ENCODE assay signal across 8 cellular contexts in genomic region chr5:54517512-54518145, GRCh38. TPM values are rescaled to one million over a fixed set of nuclear protein-coding genes. Genes with fewer than 3 reads are reported as not detected.
DNase-seq lines count a peak whose midpoint lies in the region; TF ChIP-seq lines count a peak whose summit lies in the region.

Gene SNX18, plus strand, starts transcription at chr5:54517759. Its CDS starts 194 bp downstream, at chr5:54517953.

- peaks cover 6% of the 10 kb centered on the region for H3K27me3 Mint-ChIP-seq in neural progenitor cell (ENCODE audit: insufficient read depth, low read depth)

- TF ChIP-seq CTCF in LNCaP clone FGC (IDR thresholded peaks at IDR 0.05; ENCODE audit: control insufficient read depth, extremely low read depth, insufficient read depth): peak; percentile 93
- peak; percentile 93 for TF ChIP-seq CTCF in fibroblast of villous mesenchyme (IDR thresholded peaks at IDR 0.05; ENCODE audit: insufficient read depth, low read depth, low read length)
- peak; percentile 98 for TF ChIP-seq CTCF in neural progenitor cell (IDR thresholded peaks at IDR 0.05)

- H3K9me3 Mint-ChIP-seq in neural progenitor cell: peaks cover 3% of the 10 kb centered on the region

- H3K27ac Mint-ChIP-seq in neural progenitor cell: peak within 1 kb of the TSS; percentile 65

- H3K9me3 ChIP-seq in neural progenitor cell (ENCODE audit: low read depth) (no peaks in the 10 kb centered on the region), stomach smooth muscle (ENCODE audit: control insufficient read depth in 2 of 2, low read length in 2 of 2) (no peaks in the 10 kb centered on the region)

- H4K20me1 ChIP-seq in neural progenitor cell (ENCODE audit: low read depth): peaks cover 28% of the 10 kb centered on the region

- H3K4me3 ChIP-seq in LNCaP clone FGC (ENCODE audit: low read depth, low read length) (peak within 1 kb of the TSS; percentile 61), fibroblast of villous mesenchyme (ENCODE audit: low read depth, low read length) (peak within 1 kb of the TSS; percentile 82), neural progenitor cell (peak within 1 kb of the TSS; percentile 88), stomach smooth muscle (ENCODE audit: low read length in 2 of 2) (peak within 1 kb of the TSS; percentile 62 to 83)

- H3K36me3 ChIP-seq in neural progenitor cell (no peaks in the 10 kb centered on the region), stomach smooth muscle (ENCODE audit: control insufficient read depth in 2 of 2, insufficient read depth in 2 of 2, low read length in 2 of 2) (peaks cover 0 to 3% of the 10 kb centered on the region in 2 donors)

- peak within 1 kb of the TSS; percentile 87 for H3K4me3 Mint-ChIP-seq in neural progenitor cell

- peaks cover 11% of the 10 kb centered on the region for H3F3A ChIP-seq in neural progenitor cell (ENCODE audit: low read depth)

- H3K27me3 ChIP-seq in neural progenitor cell: peaks cover 9% of the 10 kb centered on the region
- H3K27me3 ChIP-seq in stomach smooth muscle (ENCODE audit: control insufficient read depth in 1 of 2, insufficient read depth in 2 of 2, low read length in 2 of 2): no peaks in the 10 kb centered on the region

- peaks cover 16% of the 10 kb centered on the region for H3K36me3 Mint-ChIP-seq in neural progenitor cell

- H3K4me1 Mint-ChIP-seq in neural progenitor cell: peaks cover 52% of the 10 kb centered on the region

- no peak within 1 kb of the TSS for H3K9ac ChIP-seq in neural progenitor cell
- H3K9ac ChIP-seq in stomach smooth muscle (ENCODE audit: low read length in 2 of 2): peak within 1 kb of the TSS; percentile 72 to 79

- H3K4me1 ChIP-seq in neural progenitor cell: peaks cover 29% of the 10 kb centered on the region
- peaks cover 31% of the 10 kb centered on the region for H3K4me1 ChIP-seq in stomach smooth muscle (ENCODE audit: control insufficient read depth, insufficient read depth, low read length)

- H2AFZ ChIP-seq in neural progenitor cell (replicated peaks): peak within 1 kb of the TSS; percentile 98

- H3K79me2 ChIP-seq in neural progenitor cell (ENCODE audit: low read depth): peaks cover 47% of the 10 kb centered on the region

- DNase-seq in ELR (ENCODE audit: low read depth): peak; percentile 94
- DNase-seq in H4 (ENCODE audit: low spot score): peak; percentile 87
- DNase-seq in LNCaP clone FGC (ENCODE audit: low read depth): peak; percentile 73
- peak; percentile 59 for DNase-seq in SHP77 treated with DMSO at 0.1 percent for 48 hours (lab: John Stamatoyannopoulos, UW)
- peak; percentile 97 for DNase-seq in activated effector memory CD4-positive, alpha-beta T cell treated with anti-CD3 and anti-CD28 coated beads, Interleukin-2, amount 50 U/mL, for 16 hours
- DNase-seq in fibroblast of villous mesenchyme (ENCODE audit: low read depth): peak; percentile 94
- DNase-seq in neural progenitor cell (ENCODE audit: low spot score): peak; percentile 98

- peak within 1 kb of the TSS; percentile 87 for H3K4me2 ChIP-seq in neural progenitor cell

- H3K27ac ChIP-seq in neural progenitor cell (no peak within 1 kb of the TSS), stomach smooth muscle (ENCODE audit: low read length) (peak within 1 kb of the TSS; percentile 76)

RNA-seq across cellular contexts. Expression of gene SNX18, which starts in this region (rescaled TPM):
- 10.0 and 10.1 TPM in 2 replicates for total RNA-seq in H4 (2014; rRNA removed; shearing (Covaris generic))
- total RNA-seq in fibroblast of villous mesenchyme (51.0 and 51.2 TPM in 2 replicates), neural progenitor cell (ENCODE audit: low replicate concordance) (17.9 and 20.0 TPM in 2 replicates)
